Comparison of ENCODE assay signal across 9 cellular contexts in the genomic region with DNA sequence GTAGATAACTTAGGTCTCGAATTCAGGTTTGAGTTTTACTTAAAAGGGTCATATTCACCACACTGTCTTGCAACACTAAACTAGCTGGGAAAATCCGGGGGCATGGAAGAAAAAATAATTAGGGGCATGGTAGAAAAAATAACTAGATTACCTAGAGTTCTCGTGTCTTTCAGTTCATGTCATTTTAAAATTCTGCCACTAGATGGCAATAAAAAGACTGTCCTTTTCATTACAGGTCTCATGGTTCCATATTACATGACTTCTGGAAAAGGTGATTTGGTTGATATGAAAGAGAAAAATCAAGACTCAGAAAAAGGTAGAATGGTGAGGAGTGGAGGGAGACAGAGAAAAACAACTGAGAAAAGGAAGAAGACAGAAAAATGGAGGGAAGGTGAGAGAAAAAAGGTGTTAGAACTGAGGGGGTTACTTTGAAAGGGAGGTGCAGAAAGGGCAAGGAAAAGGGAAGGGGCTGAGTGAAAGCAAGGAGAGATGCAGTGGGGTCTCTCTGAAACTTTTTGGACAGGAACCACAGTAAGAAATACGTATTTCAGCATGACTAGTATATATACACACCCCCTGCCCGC.
DNase-seq lines count a peak whose midpoint lies in the region; ATAC-seq and TF ChIP-seq lines count a peak whose summit lies in the region.
"Had no signal": no experiment of that assay in that cellular context is flagged by ENCODE, and none has a peak within 500 bp of the region (broad histone marks: within the 10 kb centered on the region; RNA-seq: fewer than 3 reads in every experiment).

No MANE protein-coding gene starts in this region.

- H3K4ac ChIP-seq in neuronal stem cell (ENCODE audit: low read length): no peak overlapping the region

- H2AK5ac ChIP-seq in neuronal stem cell (ENCODE audit: low read depth, low read length): no peak overlapping the region

- no peak overlapping the region for H4K8ac ChIP-seq in neuronal stem cell (ENCODE audit: low read depth, low read length)

- no peak overlapping the region for H3K9ac ChIP-seq in neuronal stem cell (ENCODE audit: low read depth, low read length, poor library complexity)

- H2AFZ ChIP-seq in neuronal stem cell (ENCODE audit: low read length): no peak overlapping the region

- CTCF ChIA-PET in RWPE1 (lab: Yijun Ruan, JAX): interaction anchor here (0.6 to 1.0 kb wide), 5 partner anchors 15 to 1544 kb away, joined by 3 to 9 read pairs (median 3); no protein-coding TSS in a partner anchor

- POLR2A ChIA-PET in RWPE1 (lab: Yijun Ruan, JAX; ENCODE audit: low non-redundant PET): no interaction called here

- no peak overlapping the region for H2BK15ac ChIP-seq in neuronal stem cell (ENCODE audit: low read length)

- 38 to 40% methylated on average over 5 of the region's 5 CpGs for WGBS in esophagus squamous epithelium, 2 donors
- no CpG with 5 or more reads among the region's 5 CpGs for WGBS in neuronal stem cell (ENCODE audit: extremely low coverage in 2 of 2, insufficient read length in 2 of 2, insufficient replicate concordance in 1 of 2), 2 donors

- intact Hi-C loops in esophagus squamous epithelium (cut with DNase I): loop anchor here (10.0 kb wide), 1 partner anchor 300 kb away; the partner anchor contains the start of gene KLF12

- H3K36me3 ChIP-seq in esophagus squamous epithelium (no peaks in the 10 kb centered on the region), neuronal stem cell (replicated peaks in 1 of 2; ENCODE audit: control insufficient read depth in 2 of 2, insufficient read depth in 2 of 2, low read length in 2 of 2) (no peaks in the 10 kb centered on the region)
- H3K36me3 ChIP-seq: SJSA1 had no signal

- H2BK5ac ChIP-seq in neuronal stem cell (ENCODE audit: low read length): no peak overlapping the region

- H3K27me3 ChIP-seq in esophagus squamous epithelium (no peaks in the 10 kb centered on the region), neuronal stem cell (ENCODE audit: control insufficient read depth in 3 of 3, insufficient read depth in 3 of 3, low read depth in 1 of 3, low read length in 3 of 3) (no peaks in the 10 kb centered on the region)
- H3K27me3 ChIP-seq: SJSA1 had no signal

- no peak overlapping the region for H3K4me2 ChIP-seq in neuronal stem cell (ENCODE audit: insufficient read depth, low read length, poor library complexity, severe bottlenecking)

- no peak overlapping the region for H4K91ac ChIP-seq in neuronal stem cell (ENCODE audit: low read depth, low read length, poor library complexity)

- H3K27ac ChIP-seq in RWPE1: no peak overlapping the region
- H3K27ac ChIP-seq in esophagus squamous epithelium: no peak overlapping the region
- H3K27ac ChIP-seq in neuronal stem cell (replicated peaks; ENCODE audit: low read length): no peak overlapping the region
- H3K27ac ChIP-seq: SJSA1 had no signal

- H2BK120ac ChIP-seq in neuronal stem cell (ENCODE audit: low read depth, low read length): no peak overlapping the region

- H3K18ac ChIP-seq in neuronal stem cell (ENCODE audit: low read length): no peak overlapping the region

- no peaks in the 10 kb centered on the region for H3K79me1 ChIP-seq in neuronal stem cell (ENCODE audit: low read depth, low read length)

- TF ChIP-seq CTCF in RWPE1 (conservative IDR thresholded peaks at IDR 0.05; ENCODE audit: low read depth): peak; percentile 71
- peak; percentile 52 to 69 (median 65) for TF ChIP-seq CTCF in esophagus squamous epithelium (IDR thresholded peaks at IDR 0.05)

- no peak overlapping the region for H2BK12ac ChIP-seq in neuronal stem cell (ENCODE audit: low read length)

- no peaks in the 10 kb centered on the region for H3K9me3 ChIP-seq in esophagus squamous epithelium
- no peaks in the 10 kb centered on the region for H3K9me3 ChIP-seq in neuronal stem cell (replicated peaks in 1 of 2; ENCODE audit: control insufficient read depth in 2 of 2, insufficient read depth in 1 of 2, low read depth in 1 of 2, low read length in 2 of 2)
- H3K9me3 ChIP-seq: SJSA1 had no signal

- no peak overlapping the region for H3K23ac ChIP-seq in neuronal stem cell (ENCODE audit: low read depth, low read length, poor library complexity)

- peak; percentile 26 for DNase-seq in CMK (ENCODE audit: low read depth)
- peak; percentile 14 for DNase-seq in HS-5 (ENCODE audit: low read depth)
- peak; percentile 37 for DNase-seq in RWPE1 (ENCODE audit: low spot score)
- DNase-seq in esophagus squamous epithelium (lab: John Stamatoyannopoulos, UW): no peak
- DNase-seq in neuronal stem cell (ENCODE audit: low spot score): peak; percentile 44
- DNase-seq in activated CD4-positive, alpha-beta T cell treated with anti-CD3 and anti-CD28 coated beads for 48 hours: no peak
- DNase-seq in activated CD8-positive, alpha-beta memory T cell treated with anti-CD3 and anti-CD28 coated beads, Interleukin-2, amount 50 U/mL, for 4 hours: no peak

- H3K4me1 ChIP-seq in esophagus squamous epithelium (no peaks in the 10 kb centered on the region), neuronal stem cell (ENCODE audit: control insufficient read depth in 2 of 2, insufficient read depth in 1 of 2, low read depth in 1 of 2, low read length in 2 of 2) (peaks cover 7 to 10% of the 10 kb centered on the region in 2 donors)

- H3K4me3 ChIP-seq in esophagus squamous epithelium: no peak overlapping the region
- H3K4me3 ChIP-seq in neuronal stem cell (ENCODE audit: low read length in 2 of 2): no peak overlapping the region
- H3K4me3 ChIP-seq: SJSA1 had no signal

- ATAC-seq in GM18870 (IDR thresholded peaks at IDR 0.05; ENCODE audit: unreplicated experiment): peak; percentile 56

- TF ChIP-seq POLR2A in esophagus squamous epithelium (IDR thresholded peaks at IDR 0.05): no peak

- H3K14ac ChIP-seq in neuronal stem cell (ENCODE audit: low read length): no peak overlapping the region

Comparison
In these comparisons a context has a peak if more than half of its experiments do, and no peak if none do; other contexts are left out.
1. DNase-seq: peak in CMK (single experiment), HS-5 (single experiment), RWPE1 (single experiment) and neuronal stem cell (single experiment); none in esophagus squamous epithelium (single experiment), activated CD4-positive, alpha-beta T cell treated with anti-CD3 and anti-CD28 coated beads for 48 hours (single experiment) and activated CD8-positive, alpha-beta memory T cell treated with anti-CD3 and anti-CD28 coated beads, Interleukin-2, amount 50 U/mL, for 4 hours (single experiment).